ENCODE assay signal across 8 cellular contexts in genomic region chr5:14706615-14707021, GRCh38. TPM values are rescaled to one million over a fixed set of nuclear protein-coding genes. Genes with fewer than 3 reads are reported as not detected.
DNase-seq lines count a peak whose midpoint lies in the region; ATAC-seq, FAIRE-seq and TF ChIP-seq lines count a peak whose summit lies in the region.

No MANE protein-coding gene starts in this region.

- no peak for TF ChIP-seq POLR2A in gastroesophageal sphincter (IDR thresholded peaks at IDR 0.05)

- TF ChIP-seq CTCF in coronary artery (IDR thresholded peaks at IDR 0.05) (no peak), gastroesophageal sphincter (IDR thresholded peaks at IDR 0.05) (no peak)

- peak; percentile 70 for DNase-seq in HCEC 1CT
- peak; percentile 18 for DNase-seq in T-helper 9 cell
- no peak for DNase-seq in coronary artery (ENCODE audit: low spot score)
- peak; percentile 20 for DNase-seq in small intestine
- DNase-seq in COLO668 (lab: John Stamatoyannopoulos, UW; ENCODE audit: unreplicated experiment) = no peak
- DNase-seq in posterior vena cava (ENCODE audit: low spot score) = no peak
- DNase-seq in glomerular visceral epithelial cell (ENCODE audit: extremely low spot score) = no peak

- WGBS in small intestine, 3 donors = 51 to 68% (median 55%) methylated on average over 6 of the region's 6 CpGs
- 43 to 44% methylated on average over 5 to 6 of the region's 6 CpGs for WGBS in gastroesophageal sphincter (ENCODE audit: low coverage in 1 of 2), 2 donors

- H3K36me3 ChIP-seq in small intestine (ENCODE audit: control insufficient read depth in 2 of 2, insufficient read depth in 2 of 2, low read length in 2 of 2) (peaks cover 4 to 20% of the 10 kb centered on the region in 2 donors), gastroesophageal sphincter (peaks cover 0 to 65% of the 10 kb centered on the region in 2 donors)

- no peaks in the 10 kb centered on the region for H3K4me1 ChIP-seq in small intestine (ENCODE audit: control insufficient read depth in 2 of 2, insufficient read depth in 1 of 2, low read depth in 1 of 2, low read length in 1 of 2)
- peaks cover 0 to 12% (median 0%) of the 10 kb centered on the region in 3 donors for H3K4me1 ChIP-seq in gastroesophageal sphincter

- no peaks in the 10 kb centered on the region for H3K9me3 ChIP-seq in small intestine (ENCODE audit: control insufficient read depth, low read depth)
- no peaks in the 10 kb centered on the region for H3K9me3 ChIP-seq in gastroesophageal sphincter

- H3K4me3 ChIP-seq in coronary artery = no peak overlapping the region
- H3K4me3 ChIP-seq in small intestine (ENCODE audit: low read depth in 1 of 2, low read length in 2 of 2) = no peak overlapping the region
- no peak overlapping the region for H3K4me3 ChIP-seq in gastroesophageal sphincter

- H3K27me3 ChIP-seq in small intestine (ENCODE audit: control insufficient read depth in 2 of 2, insufficient read depth in 2 of 2, low read length in 2 of 2) = no peaks in the 10 kb centered on the region
- no peaks in the 10 kb centered on the region for H3K27me3 ChIP-seq in gastroesophageal sphincter

- intact Hi-C loops in posterior vena cava (cut with DNase I) = no loop called here

- no peak for ATAC-seq in gastroesophageal sphincter

- H3K27ac ChIP-seq in coronary artery (peak overlapping the region; percentile 31 to 47), small intestine (ENCODE audit: low read depth in 1 of 2, low read length in 1 of 2) (peak overlapping the region in 1 of 2 donors; percentile 50), gastroesophageal sphincter (peak overlapping the region in 1 of 4 donors; percentile 25)

- TF ChIP-seq EP300 in gastroesophageal sphincter (IDR thresholded peaks at IDR 0.05) = no peak

- FAIRE-seq in small intestine (lab: Jason Lieb, UNC) = no peak

RNA-seq across cellular contexts. Expression of gene OTULIN, which starts 42.1 kb away (rescaled TPM):
- polyA plus RNA-seq in small intestine = 1 to 10 TPM; 3.1 to 8.4 (median 3.2) TPM
- total RNA-seq in gastroesophageal sphincter (10 to 100 TPM; 19.5 to 27.1 (median 23.6) TPM), posterior vena cava (10 to 100 TPM; 24.6 to 26.9 TPM)

Comparison
In these comparisons a context has a peak if more than half of its experiments do, and no peak if none do; other contexts are left out.
1. DNase-seq: peak in HCEC 1CT (single experiment), T-helper 9 cell (single experiment) and small intestine (single experiment); none in coronary artery (single experiment), COLO668 (single experiment), posterior vena cava (single experiment) and glomerular visceral epithelial cell (single experiment).